ENCODE assay signal across 16 cellular contexts in the genomic region with DNA sequence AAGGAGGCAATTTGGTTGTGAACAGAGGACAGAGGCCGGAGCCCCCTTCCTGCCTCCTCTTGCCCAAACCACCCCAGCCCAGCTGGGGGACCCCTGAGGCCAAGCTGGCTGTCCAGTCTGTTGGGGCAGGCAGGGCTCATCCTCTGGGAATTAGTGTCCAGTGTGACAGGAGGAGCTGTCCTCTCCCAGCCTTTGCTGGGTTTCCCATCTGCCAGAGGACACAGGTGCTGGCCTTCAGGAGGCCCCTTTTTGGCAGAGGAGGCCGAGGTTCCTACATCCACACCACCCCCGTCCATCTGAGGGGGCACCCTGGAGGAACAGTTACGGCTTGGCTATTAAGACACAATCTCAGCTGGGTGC.
"Had no signal": no experiment of that assay in that cellular context is flagged by ENCODE, and none has a peak within 500 bp of the region (broad histone marks: within the 10 kb centered on the region; RNA-seq: fewer than 3 reads in every experiment).

No MANE protein-coding gene starts in this region.

- DNase-seq: activated CD4-positive, alpha-beta memory T cell treated with anti-CD3 and anti-CD28 coated beads, Interleukin-2, amount 10 ng/mL, durations not matched to agents 7 days and 5 days; activated effector memory CD4-positive, alpha-beta T cell treated with Interleukin-2 at 50 U/mL for 16 hours; activated naive CD8-positive, alpha-beta T cell treated with anti-CD3 and anti-CD28 coated beads, Interleukin-2, amount 10 ng/mL, durations not matched to agents 7 days and 5 days; amniotic stem cell; left lung; mammary epithelial cell; natural killer cell; ovary; stimulated activated CD4-positive, alpha-beta T cell treated with anti-CD3 and anti-CD28 coated beads, Interleukin-12 subunit alpha, Interleukin-12 subunit beta, amount 100 ng/mL, for 4 hours; T1000 had no signal

- FAIRE-seq: bronchial epithelial cell had no signal

- H3K4me1 ChIP-seq: left lung, tibial nerve had no signal

- H3K27ac ChIP-seq: epithelial cell of prostate, heart right ventricle, left lung, neutrophil, ovary, tibial nerve had no signal

- H3K36me3 ChIP-seq: heart right ventricle, left lung, neutrophil, ovary, tibial nerve had no signal

- H3K9me3 ChIP-seq: heart right ventricle, left lung, neutrophil, ovary, tibial nerve had no signal

- H3K27me3 ChIP-seq: ovary had no signal

- ATAC-seq: activated T-cell treated with anti-CD3 and anti-CD28 coated beads, Interleukin-2, amount 50 U/mL, for 72 hours; natural killer cell had no signal

- H3K4me3 ChIP-seq: heart right ventricle, left lung, ovary, tibial nerve had no signal
